9 cellular contexts compared by ENCODE assay signal in the genomic region with DNA sequence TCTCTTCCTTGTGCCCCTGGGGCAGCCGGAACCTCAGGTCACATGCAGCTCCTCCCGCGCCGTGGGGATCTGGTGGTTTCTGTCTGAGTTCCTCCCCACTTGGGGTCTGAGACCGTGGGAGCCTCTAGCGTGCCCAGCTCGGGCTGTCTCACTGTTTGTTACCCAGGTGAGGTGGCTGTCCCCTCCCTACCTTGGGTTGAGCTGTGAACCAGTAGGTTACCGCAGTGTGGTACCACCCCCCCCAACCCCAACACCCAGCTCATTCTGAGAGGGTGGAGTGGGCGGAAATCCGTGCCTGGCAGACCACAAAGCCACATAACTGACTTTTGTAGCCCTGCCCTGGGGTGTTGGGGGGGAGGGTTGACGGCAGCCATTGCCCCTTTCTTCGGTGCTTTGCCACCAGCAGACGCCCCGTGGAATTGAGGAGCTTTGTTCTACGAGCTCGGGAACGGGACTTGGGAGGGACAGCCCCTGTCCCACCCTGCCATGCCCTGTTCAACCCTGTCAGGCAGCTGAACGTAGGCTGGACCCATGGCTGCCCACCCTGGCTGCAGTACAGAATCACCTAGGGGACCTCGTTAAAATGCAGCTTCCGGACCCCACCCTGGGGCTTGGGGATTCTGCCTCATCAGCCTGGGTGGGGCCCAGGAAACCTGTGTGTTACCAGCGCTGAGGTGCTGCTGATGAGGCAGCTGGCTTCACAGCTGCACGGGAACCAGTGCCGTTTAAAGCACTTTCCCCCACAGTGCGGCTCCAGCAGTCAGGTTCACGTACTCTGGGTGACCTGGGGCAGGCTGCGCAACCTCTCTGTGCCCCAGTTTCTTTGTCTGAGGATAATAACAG. TPM values are rescaled to one million over a fixed set of nuclear protein-coding genes. Genes with fewer than 3 reads are reported as not detected.
DNase-seq lines count a peak whose midpoint lies in the region; ATAC-seq, FAIRE-seq and TF ChIP-seq lines count a peak whose summit lies in the region.
"Had no signal": no experiment of that assay in that cellular context is flagged by ENCODE, and none has a peak within 500 bp of the region (broad histone marks: within the 10 kb centered on the region; RNA-seq: fewer than 3 reads in every experiment).

No MANE protein-coding gene starts in this region.

- no peaks in the 10 kb centered on the region for H3K36me3 Mint-ChIP-seq in dendritic cell treated with granulocyte-macrophage colony-stimulating factor and Interleukin-4, amounts not matched to agents 40 ng/mL and 50 ng/mL, for 4 days (ENCODE audit: low read depth)

- TF ChIP-seq POLR2A in gastroesophageal sphincter (IDR thresholded peaks at IDR 0.05): no peak

- peak overlapping the region in 10 of 11 experiments; percentile 22 to 97 (median 90); a peak in 20 of 22 replicates for H3K27ac ChIP-seq in BLaER1 treated with 17β-estradiol and CSF1 and Interleukin-3, amounts not matched to agents 10 nM and 100 nM
- no peak overlapping the region for H3K27ac ChIP-seq in gastroesophageal sphincter
- H3K27ac ChIP-seq: C4-2B had no signal

- H3K9ac ChIP-seq in BLaER1 treated with 17β-estradiol and CSF1 and Interleukin-3, amounts not matched to agents 10 nM and 100 nM: peak overlapping the region; percentile 52 to 86 (median 81); a peak in 21 of 22 replicates

- DNase-seq in activated CD4-positive, CD25-positive, alpha-beta regulatory T cell (lab: John Stamatoyannopoulos, UW): peak; percentile 63 to 92 (median 81)
- peak; percentile 69 to 79 for DNase-seq in stimulated activated CD4-positive, alpha-beta T cell treated with anti-CD3 and anti-CD28 coated beads, Interleukin-4, amount 100 ng/mL, for 48 hours (ENCODE audit: low read depth in 2 of 2)
- no peak for DNase-seq in frontal cortex (ENCODE audit: low spot score in 2 of 2)
- no peak for DNase-seq in Kasumi-1 (lab: John Stamatoyannopoulos, UW)

- peaks cover 1% of the 10 kb centered on the region for H3K27me3 Mint-ChIP-seq in dendritic cell treated with granulocyte-macrophage colony-stimulating factor and Interleukin-4, amounts not matched to agents 40 ng/mL and 50 ng/mL, for 4 days

- no peak for TF ChIP-seq EP300 in gastroesophageal sphincter (IDR thresholded peaks at IDR 0.05)

- 53 to 67% methylated on average over 1 to 2 of the region's 26 CpGs for WGBS in gastroesophageal sphincter (ENCODE audit: low coverage in 1 of 2), 2 donors

- H3K4me3 ChIP-seq in BLaER1 treated with 17β-estradiol and CSF1 and Interleukin-3, amounts not matched to agents 10 nM and 100 nM: peak overlapping the region; percentile 40 to 66 (median 55)
- peak overlapping the region in 1 of 2 donors; percentile 23 for H3K4me3 ChIP-seq in gastroesophageal sphincter

- H3K27me3 ChIP-seq in BLaER1 treated with 17β-estradiol and CSF1 and Interleukin-3, amounts not matched to agents 10 nM and 100 nM: peaks cover 0 to 4% (median 0%) of the 10 kb centered on the region in 11 experiments; a peak in 1 of 22 replicates
- peaks cover 29% of the 10 kb centered on the region for H3K27me3 ChIP-seq in gastroesophageal sphincter

- H3K4me1 ChIP-seq in BLaER1 treated with 17β-estradiol and CSF1 and Interleukin-3, amounts not matched to agents 10 nM and 100 nM: peaks cover 38 to 93% (median 81%) of the 10 kb centered on the region in 10 experiments
- no peaks in the 10 kb centered on the region for H3K4me1 ChIP-seq in gastroesophageal sphincter

- peaks cover 45% of the 10 kb centered on the region for H3K4me1 Mint-ChIP-seq in dendritic cell treated with granulocyte-macrophage colony-stimulating factor and Interleukin-4, amounts not matched to agents 40 ng/mL and 50 ng/mL, for 4 days (ENCODE audit: low read depth)

- H3K9me3 ChIP-seq in BLaER1 treated with 17β-estradiol and CSF1 and Interleukin-3, amounts not matched to agents 10 nM and 100 nM (replicated peaks in 1 of 11): no peaks in the 10 kb centered on the region
- no peaks in the 10 kb centered on the region for H3K9me3 ChIP-seq in gastroesophageal sphincter

- peak overlapping the region; percentile 81 to 100 (median 93) for H3K4me2 ChIP-seq in BLaER1 treated with 17β-estradiol and CSF1 and Interleukin-3, amounts not matched to agents 10 nM and 100 nM

- intact Hi-C loops in dendritic cell treated with granulocyte-macrophage colony-stimulating factor and Interleukin-4, amounts not matched to agents 40 ng/mL and 50 ng/mL, for 4 days (cut with micrococcal nuclease): no loop called here

- peaks cover 0 to 77% (median 7%) of the 10 kb centered on the region in 11 experiments; a peak in 11 of 22 replicates for H4K20me1 ChIP-seq in BLaER1 treated with 17β-estradiol and CSF1 and Interleukin-3, amounts not matched to agents 10 nM and 100 nM

- peak overlapping the region; percentile 63 for H3K27ac Mint-ChIP-seq in dendritic cell treated with granulocyte-macrophage colony-stimulating factor and Interleukin-4, amounts not matched to agents 40 ng/mL and 50 ng/mL, for 4 days

- ATAC-seq in HG03045 (IDR thresholded peaks at IDR 0.05; ENCODE audit: unreplicated experiment): peak; percentile 64
- no peak for ATAC-seq in gastroesophageal sphincter

- peak overlapping the region; percentile 80 for H3K4me3 Mint-ChIP-seq in dendritic cell treated with granulocyte-macrophage colony-stimulating factor and Interleukin-4, amounts not matched to agents 40 ng/mL and 50 ng/mL, for 4 days

- H3K9me3 Mint-ChIP-seq in dendritic cell treated with granulocyte-macrophage colony-stimulating factor and Interleukin-4, amounts not matched to agents 40 ng/mL and 50 ng/mL, for 4 days: no peaks in the 10 kb centered on the region

- FAIRE-seq in frontal cortex (lab: Jason Lieb, UNC): no peak

- peaks cover 0 to 10% (median 0%) of the 10 kb centered on the region in 11 experiments; a peak in 3 of 22 replicates for H3K36me3 ChIP-seq in BLaER1 treated with 17β-estradiol and CSF1 and Interleukin-3, amounts not matched to agents 10 nM and 100 nM
- H3K36me3 ChIP-seq in gastroesophageal sphincter: no peaks in the 10 kb centered on the region

- no peak for TF ChIP-seq CTCF in gastroesophageal sphincter (IDR thresholded peaks at IDR 0.05)

RNA-seq across cellular contexts. Expression of a gene that starts 18.5 kb away (rescaled TPM):
- total RNA-seq in frontal cortex (25.3 TPM), gastroesophageal sphincter (10 to 100 TPM in 2 of 4 donors, 1 to 10 TPM in 2; 8.8 to 19.5 (median 11.3) TPM)

Comparison
In these comparisons a context has a peak if more than half of its experiments do, and no peak if none do; other contexts are left out.
1. H3K27ac ChIP-seq: peak in BLaER1 treated with 17β-estradiol and CSF1 and Interleukin-3, amounts not matched to agents 10 nM and 100 nM (10 of 11); none in gastroesophageal sphincter (0 of 4).
2. DNase-seq: peak in activated CD4-positive, CD25-positive, alpha-beta regulatory T cell (4 of 4) and stimulated activated CD4-positive, alpha-beta T cell treated with anti-CD3 and anti-CD28 coated beads, Interleukin-4, amount 100 ng/mL, for 48 hours (2 of 2); none in frontal cortex (0 of 2) and Kasumi-1 (0 of 2).